36 cellular contexts compared by ENCODE assay signal in the genomic region with DNA sequence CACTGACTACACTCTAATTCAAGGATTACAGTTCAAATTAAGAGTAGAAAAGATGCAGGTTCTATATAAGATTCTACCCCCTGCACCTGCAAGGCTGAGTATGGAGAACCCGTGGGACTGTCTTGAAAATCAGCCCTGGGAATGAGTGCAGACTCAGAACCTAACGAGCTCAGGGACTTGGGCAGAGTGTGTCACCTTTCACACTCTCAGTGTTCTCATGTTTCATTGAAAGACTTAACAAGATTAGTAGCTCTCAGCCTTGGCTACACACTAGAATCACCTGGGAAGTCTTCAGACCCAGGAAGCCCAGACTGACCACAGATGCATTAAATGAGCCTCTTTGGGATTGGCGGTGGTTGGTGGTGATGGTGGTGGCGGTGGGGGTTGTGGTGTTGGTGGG. TPM values are rescaled to one million over a fixed set of nuclear protein-coding genes. Genes with fewer than 3 reads are reported as not detected.
"Had no signal": no experiment of that assay in that cellular context is flagged by ENCODE, and none has a peak within 500 bp of the region (broad histone marks: within the 10 kb centered on the region; RNA-seq: fewer than 3 reads in every experiment).

No MANE protein-coding gene starts in this region.

- H3K9me3 Mint-ChIP-seq: activated B cell treated with CpG ODN at 0.5 μM for 24 hours; activated CD4-positive, alpha-beta memory T cell treated with anti-CD3 and anti-CD28 coated beads for 36 hours; activated naive CD4-positive, alpha-beta T cell treated with anti-CD3 and anti-CD28 coated beads for 36 hours; activated naive CD4-positive, alpha-beta T cell treated with anti-CD3 and anti-CD28 coated beads, Interleukin-2, amount 50 U/mL, for 72 hours; activated T-cell treated with anti-CD3 and anti-CD28 coated beads, Interleukin-2, amount 50 U/mL, for 4 hours; activated T-helper 1 cell treated with anti-CD3 and anti-CD28 coated beads, Interleukin-12 subunit alpha, Interleukin-12 subunit beta, Interleukin-2, Interleukin-4 antibody, amounts not matched to agents 30 ng/mL and 10 ng/mL and 1 ng/mL, durations not matched to agents 14 hours and 24 hours and 36 hours; brain had no signal

- H3K27ac ChIP-seq: adrenal gland, Peyer's patch, SJSA1, VCaP had no signal

- H3K4me1 ChIP-seq: SJSA1 had no signal

- H3K27ac Mint-ChIP-seq: activated B cell treated with CpG ODN at 0.5 μM for 24 hours; activated CD4-positive, alpha-beta memory T cell treated with anti-CD3 and anti-CD28 coated beads for 36 hours; activated naive CD4-positive, alpha-beta T cell treated with anti-CD3 and anti-CD28 coated beads for 36 hours; activated naive CD4-positive, alpha-beta T cell treated with anti-CD3 and anti-CD28 coated beads, Interleukin-2, amount 50 U/mL, for 72 hours; activated T-helper 1 cell treated with anti-CD3 and anti-CD28 coated beads, Interleukin-12 subunit alpha, Interleukin-12 subunit beta, Interleukin-2, Interleukin-4 antibody, amounts not matched to agents 30 ng/mL and 10 ng/mL and 1 ng/mL, durations not matched to agents 14 hours and 24 hours and 36 hours had no signal

- H3K36me3 Mint-ChIP-seq: activated CD4-positive, alpha-beta memory T cell treated with anti-CD3 and anti-CD28 coated beads for 36 hours; activated naive CD4-positive, alpha-beta T cell treated with anti-CD3 and anti-CD28 coated beads, Interleukin-2, amount 50 U/mL, for 72 hours; brain had no signal

- H3K9ac ChIP-seq: SK-N-SH had no signal

- DNase-seq: activated B cell treated with CpG ODN at 0.5 μM for 24 hours; activated CD4-positive, alpha-beta memory T cell treated with anti-CD3 and anti-CD28 coated beads for 36 hours; activated CD4-positive, alpha-beta T cell treated with anti-CD3 and anti-CD28 coated beads for 4 hours; activated CD4-positive, alpha-beta T cell treated with anti-CD3 and anti-CD28 coated beads, Interleukin-2, amount 50 U/mL, for 1 hour; activated CD4-positive, CD25-positive, alpha-beta regulatory T cell treated with anti-CD3 and anti-CD28 coated beads, Interleukin-2, amount 50 U/mL, for 72 hours; activated CD8-positive, alpha-beta memory T cell treated with anti-CD3 and anti-CD28 coated beads, Interleukin-2, amount 50 U/mL, for 4 hours; activated gamma-delta T cell treated with Interleukin-2 at 50 U/mL for 16 hours; activated naive CD4-positive, alpha-beta T cell treated with anti-CD3 and anti-CD28 coated beads for 36 hours; activated T-cell treated with anti-CD3 and anti-CD28 coated beads for 4 hours; activated T-cell treated with anti-CD3 and anti-CD28 coated beads, Interleukin-2, amount 50 U/mL, for 4 hours; adrenal gland; caudate nucleus; cerebellar nuclear complex; Kasumi-1; KBM-7; MG63; MV-4-11; NCI-H1092; NCI-H1436 treated with DMSO at 0.1 percent for 48 hours; NCI-H1694 treated with DMSO at 0.1 percent for 48 hours; NCI-H2029; NCI-H226; NCI-H446 treated with DMSO at 0.1 percent for 48 hours; NCI-H526; NCI-H774; PC-3; Peyer's patch; RPMI8226; SHP77 treated with DMSO at 0.1 percent for 48 hours; SK-N-SH; T-helper 9 cell had no signal

- ATAC-seq: activated T-cell treated with anti-CD3 and anti-CD28 coated beads, Interleukin-2, amount 50 U/mL, for 4 hours; PC-3 had no signal

- H3K36me3 ChIP-seq: adrenal gland, MG63, Peyer's patch, SJSA1 had no signal

- H3K4me3 Mint-ChIP-seq: activated B cell treated with CpG ODN at 0.5 μM for 24 hours; activated CD4-positive, alpha-beta memory T cell treated with anti-CD3 and anti-CD28 coated beads for 36 hours; activated naive CD4-positive, alpha-beta T cell treated with anti-CD3 and anti-CD28 coated beads for 36 hours; activated T-cell treated with anti-CD3 and anti-CD28 coated beads, Interleukin-2, amount 50 U/mL, for 4 hours; activated T-helper 1 cell treated with anti-CD3 and anti-CD28 coated beads, Interleukin-12 subunit alpha, Interleukin-12 subunit beta, Interleukin-2, Interleukin-4 antibody, amounts not matched to agents 30 ng/mL and 10 ng/mL and 1 ng/mL, durations not matched to agents 14 hours and 24 hours and 36 hours; brain had no signal

- H3K27me3 ChIP-seq: adrenal gland, MG63, Peyer's patch, SJSA1 had no signal

- H3K4me3 ChIP-seq: adrenal gland, MG63, Peyer's patch, SJSA1 had no signal

- H3K4me2 ChIP-seq: SK-N-SH had no signal

- H3K9me3 ChIP-seq: adrenal gland, MG63, Peyer's patch, SJSA1, SK-N-SH had no signal

RNA-seq across cellular contexts. Expression of a gene that starts 17.8 kb away (rescaled TPM):
- total RNA-seq: activated B cell treated with CpG ODN at 0.5 μM for 24 hours; activated T-helper 1 cell treated with anti-CD3 and anti-CD28 coated beads, Interleukin-12 subunit alpha, Interleukin-12 subunit beta, Interleukin-2, Interleukin-4 antibody, amounts not matched to agents 30 ng/mL and 10 ng/mL and 1 ng/mL, durations not matched to agents 14 hours and 24 hours and 36 hours had no signal
